In the genomic region with DNA sequence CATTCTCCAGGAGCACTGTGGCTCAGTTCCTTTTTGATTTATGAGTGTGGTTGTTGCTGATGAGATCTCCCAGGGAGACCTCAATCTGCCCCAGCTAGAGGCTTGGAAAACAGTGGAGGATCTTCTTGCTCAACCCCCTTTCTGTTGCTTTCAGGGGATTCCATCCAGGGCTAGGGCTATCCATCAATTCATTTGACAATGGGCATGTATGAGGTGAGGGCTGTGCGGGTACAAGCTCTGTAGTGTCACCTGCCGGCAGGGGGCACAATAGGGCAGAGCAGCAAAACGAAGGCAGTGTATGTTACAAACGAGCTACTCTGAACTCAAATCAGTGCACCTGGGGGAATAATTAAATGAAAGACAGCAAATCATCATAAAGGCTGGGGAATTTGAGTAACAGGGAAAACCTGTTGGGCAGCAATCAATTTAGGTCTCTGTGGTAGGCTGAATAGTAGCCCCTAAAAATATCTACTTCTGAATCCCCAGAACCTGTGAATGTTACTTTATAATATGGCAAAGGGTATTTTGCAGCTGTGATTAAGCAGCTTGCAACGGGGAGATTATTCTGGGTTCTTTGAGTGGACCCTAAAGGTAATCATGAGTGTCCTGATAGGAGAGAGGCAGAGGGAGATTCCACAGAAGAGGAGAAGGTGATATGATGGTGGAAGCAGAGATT, we compare ENCODE assay signal across 8 cellular contexts.
DNase-seq lines count a peak whose midpoint lies in the region; ATAC-seq and TF ChIP-seq lines count a peak whose summit lies in the region.

No MANE protein-coding gene starts in this region.

- intact Hi-C loops in Right ventricle myocardium superior (cut with DNase I) = no loop called here

- peak; percentile 94 for TF ChIP-seq CTCF in LNCAP (IDR thresholded peaks at IDR 0.05)

- ATAC-seq in Right ventricle myocardium superior (ENCODE audit: poor library complexity) (peak; percentile 94), GM19467 (IDR thresholded peaks at IDR 0.05; ENCODE audit: unreplicated experiment) (no peak)

- in situ Hi-C loops in SK-MEL-5 (cut with HindIII; ENCODE audit: low pct_unique_long_range_greater_than_20kb, low sequenced_read_pairs) = loop anchor here (10.0 kb wide), 2 partner anchors 223 to 367 kb away; partner anchors contain the start of gene EIF4G2

- peak; percentile 75 for DNase-seq in activated gamma-delta T cell treated with Interleukin-2 at 50 U/mL for 16 hours
- DNase-seq in activated gamma-delta T cell (lab: John Stamatoyannopoulos, UW) = no peak
- DNase-seq in SK-MEL-5 (ENCODE audit: low read depth, low spot score) = peak; percentile 74
- peak; percentile 90 for DNase-seq in activated effector memory CD4-positive, alpha-beta T cell treated with anti-CD3 and anti-CD28 coated beads, Interleukin-2, amount 50 U/mL, for 16 hours
- peak; percentile 76 for DNase-seq in Right ventricle myocardium superior
- peak; percentile 39 for DNase-seq in retina
